In genomic region chr22:49948958-49949913, GRCh38 we compare ENCODE assay signal across 12 cellular contexts. TPM values are rescaled to one million over a fixed set of nuclear protein-coding genes. Genes with fewer than 3 reads are reported as not detected.
DNase-seq lines count a peak whose midpoint lies in the region; ATAC-seq and TF ChIP-seq lines count a peak whose summit lies in the region.
"Had no signal": no experiment of that assay in that cellular context is flagged by ENCODE, and none has a peak within 500 bp of the region (broad histone marks: within the 10 kb centered on the region; RNA-seq: fewer than 3 reads in every experiment).

No MANE protein-coding gene starts in this region.

- H3K4me1 ChIP-seq in esophagus (ENCODE audit: control insufficient read depth in 2 of 2, insufficient read depth in 2 of 2, low read length in 1 of 2): peaks cover 4 to 55% of the 10 kb centered on the region in 2 donors

- H3K27ac Mint-ChIP-seq in neural crest cell (ENCODE audit: unreplicated experiment): peak overlapping the region; percentile 91

- peak overlapping the region; percentile 89 to 92 for H3K27ac ChIP-seq in esophagus (ENCODE audit: low read depth in 2 of 2, low read length in 1 of 2)
- H3K27ac ChIP-seq: HL-60, uterus had no signal

- 57 to 61% methylated on average over 40 to 42 of the region's 42 CpGs for WGBS in esophagus, 2 donors

- H3K27me3 ChIP-seq in esophagus (ENCODE audit: control insufficient read depth in 1 of 2, insufficient read depth in 2 of 2, low read length in 2 of 2): no peaks in the 10 kb centered on the region
- H3K27me3 ChIP-seq: uterus had no signal

- peaks cover 18% of the 10 kb centered on the region for H3K4me1 Mint-ChIP-seq in neural crest cell

- no peak for ATAC-seq in GM21447 (IDR thresholded peaks at IDR 0.05; ENCODE audit: unreplicated experiment)
- no peak for ATAC-seq in HG03439 (IDR thresholded peaks at IDR 0.05; ENCODE audit: unreplicated experiment)

- no peaks in the 10 kb centered on the region for H3K9me3 Mint-ChIP-seq in neural crest cell

- TF ChIP-seq CTCF in neural crest cell (conservative IDR thresholded peaks at IDR 0.05): no peak

- no peaks in the 10 kb centered on the region for H3K27me3 Mint-ChIP-seq in neural crest cell (ENCODE audit: low read depth)

- DNase-seq in A172 (ENCODE audit: low spot score) (peak; percentile 50), LoVo (ENCODE audit: low spot score) (peak; percentile 54), neural crest cell (ENCODE audit: low read depth, low spot score) (no peak)
- no peak for DNase-seq in stimulated activated CD4-positive, alpha-beta T cell treated with anti-CD3 and anti-CD28 coated beads, Interleukin-12 subunit alpha, Interleukin-12 subunit beta, amount 100 ng/mL, for 4 hours
- no peak for DNase-seq in activated CD4-positive, alpha-beta T cell treated with anti-CD3 and anti-CD28 coated beads, Interleukin-2, amount 50 U/mL, for 4 hours
- DNase-seq: activated CD4-positive, alpha-beta T cell treated with anti-CD3 and anti-CD28 coated beads for 1 hour; GDM1; uterus had no signal

- H3K36me3 ChIP-seq in esophagus (ENCODE audit: control insufficient read depth in 2 of 2, insufficient read depth in 2 of 2, low read length in 1 of 2): no peaks in the 10 kb centered on the region
- H3K36me3 ChIP-seq: uterus had no signal

- no peak overlapping the region for H3K4me3 Mint-ChIP-seq in neural crest cell

- no peaks in the 10 kb centered on the region for H3K9me3 ChIP-seq in esophagus (ENCODE audit: control insufficient read depth in 2 of 2, insufficient read depth in 1 of 2, low read depth in 1 of 2, low read length in 1 of 2)
- H3K9me3 ChIP-seq: uterus had no signal

- H3K4me3 ChIP-seq in esophagus (ENCODE audit: low read depth in 1 of 2, low read length in 2 of 2): peak overlapping the region; percentile 16 to 25
- H3K4me3 ChIP-seq: uterus had no signal

- H3K36me3 Mint-ChIP-seq in neural crest cell (ENCODE audit: low read depth): no peaks in the 10 kb centered on the region

RNA-seq across cellular contexts. Expression of gene PIM3, which starts 11.3 kb away (rescaled TPM):
- 41.7 and 48.7 TPM in 2 replicates for total RNA-seq in A172 (2014; rRNA removed; shearing (Covaris generic))
- 10 to 100 TPM; 33.8 to 43.4 TPM for polyA plus RNA-seq in esophagus
- total RNA-seq in neural crest cell: 29.9 and 31.0 TPM in 2 replicates

RNA-seq across cellular contexts. Expression of gene CRELD2, which starts 30.8 kb away (rescaled TPM):
- total RNA-seq in A172 (2014; rRNA removed; shearing (Covaris generic)): 41.9 and 48.3 TPM in 2 replicates
- polyA plus RNA-seq in esophagus: 10 to 100 TPM; 16.1 to 31.2 TPM
- total RNA-seq in neural crest cell: 39.6 and 43.8 TPM in 2 replicates

RNA-seq across cellular contexts. Expression of gene ALG12, which starts 31.0 kb away (rescaled TPM):
- 8.8 and 10.4 TPM in 2 replicates for total RNA-seq in A172 (2014; rRNA removed; shearing (Covaris generic))
- 1 to 10 TPM; 8.6 TPM for polyA plus RNA-seq in esophagus
- 21.2 and 24.7 TPM in 2 replicates for total RNA-seq in neural crest cell

Comparison
In these comparisons a context has a peak if more than half of its experiments do, and no peak if none do; other contexts are left out.
1. DNase-seq: peak in A172 (single experiment) and LoVo (single experiment); none in neural crest cell (single experiment), stimulated activated CD4-positive, alpha-beta T cell treated with anti-CD3 and anti-CD28 coated beads, Interleukin-12 subunit alpha, Interleukin-12 subunit beta, amount 100 ng/mL, for 4 hours (single experiment) and activated CD4-positive, alpha-beta T cell treated with anti-CD3 and anti-CD28 coated beads, Interleukin-2, amount 50 U/mL, for 4 hours (0 of 2).